ENCODE assay signal across 8 cellular contexts in genomic region chr4:83582289-83582756, GRCh38. TPM values are rescaled to one million over a fixed set of nuclear protein-coding genes. Genes with fewer than 3 reads are reported as not detected.
DNase-seq lines count a peak whose midpoint lies in the region; ATAC-seq, FAIRE-seq and TF ChIP-seq lines count a peak whose summit lies in the region.

No MANE protein-coding gene starts in this region.

- H4K20me1 ChIP-seq in K562 (replicated peaks; ENCODE audit: control insufficient read depth, insufficient read depth, low read length) (no peaks in the 10 kb centered on the region), smooth muscle cell (ENCODE audit: low read depth) (no peaks in the 10 kb centered on the region)

- H3F3A ChIP-seq in smooth muscle cell (ENCODE audit: low read depth): no peaks in the 10 kb centered on the region

- H2AFZ ChIP-seq in K562 (ENCODE audit: low read depth, low read length) (no peak overlapping the region), smooth muscle cell (ENCODE audit: low read depth) (no peak overlapping the region)

- H3K9me3 ChIP-seq in K562 (replicated peaks; ENCODE audit: control insufficient read depth, insufficient read depth, low read depth, low read length): no peaks in the 10 kb centered on the region
- H3K9me3 ChIP-seq in smooth muscle cell (replicated peaks; ENCODE audit: low read depth): no peaks in the 10 kb centered on the region

- DNase-seq in COR-L47 (lab: John Stamatoyannopoulos, UW) (peak; percentile 84), LoVo (ENCODE audit: low spot score) (peak; percentile 53), K562 (ENCODE audit: extremely low read depth in 1 of 4, low spot score in 3 of 4) (no peak), midbrain (lab: John Stamatoyannopoulos, UW) (peak; percentile 24), smooth muscle cell (lab: John Stamatoyannopoulos, UW; ENCODE audit: unreplicated experiment) (no peak), HFFc6 (no peak), hepatic stellate cell (ENCODE audit: low spot score) (no peak)

- H3K4me2 ChIP-seq in K562 (ENCODE audit: insufficient read depth, low read length) (no peak overlapping the region), smooth muscle cell (no peak overlapping the region)

- H3K4me1 Mint-ChIP-seq in HFFc6 (ENCODE audit: low read depth): no peaks in the 10 kb centered on the region

- ATAC-seq in GM19463 (IDR thresholded peaks at IDR 0.05; ENCODE audit: unreplicated experiment) (peak; percentile 65), K562 (peak; percentile 61)

- FAIRE-seq in K562 (lab: Jason Lieb, UNC): no peak

- TF ChIP-seq CTCF in K562 (IDR thresholded peaks at IDR 0.05 in 2 of 3, conservative IDR thresholded peaks at IDR 0.05 in 1 of 3; ENCODE audit: insufficient read depth in 2 of 3, low read depth in 1 of 3, low read length in 3 of 3): peak in 2 of 3 experiments; percentile 14 to 41; a peak in 2 of 6 replicates
- TF ChIP-seq CTCF in smooth muscle cell (IDR thresholded peaks at IDR 0.05; ENCODE audit: borderline replicate concordance, insufficient read depth, poor library complexity, severe bottlenecking): no peak
- no peak for TF ChIP-seq CTCF in HFFc6 (IDR thresholded peaks at IDR 0.05)

- H3K4me3 Mint-ChIP-seq in HFFc6: no peak overlapping the region

- no peaks in the 10 kb centered on the region for H3K9me1 ChIP-seq in K562 (ENCODE audit: control insufficient read depth, insufficient read depth, low read length)

- no peak for TF ChIP-seq EP300 in K562 (IDR thresholded peaks at IDR 0.05; ENCODE audit: low read length)

- no peaks in the 10 kb centered on the region for H3K9me3 Mint-ChIP-seq in HFFc6

- H3K4me1 ChIP-seq in K562 (replicated peaks in 1 of 2; ENCODE audit: control insufficient read depth in 2 of 2, insufficient read depth in 2 of 2, low read length in 2 of 2) (peaks cover 0 to 8% of the 10 kb centered on the region in 2 experiments; a peak in 2 of 5 replicates), smooth muscle cell (ENCODE audit: low read depth) (no peaks in the 10 kb centered on the region)

- no peaks in the 10 kb centered on the region for H3K36me3 Mint-ChIP-seq in HFFc6 (ENCODE audit: low read depth)

- BruUV-seq in K562 (replicated peaks; lab: Mats Ljungman, UMichigan): no TSS peak

- POLR2A ChIA-PET in K562 (lab: Yijun Ruan, JAX): interaction anchor here (1.1 kb wide), 1 partner anchor 12 kb away, joined by 3 read pairs; no protein-coding TSS in a partner anchor

- intact Hi-C loops in K562 (cut with micrococcal nuclease): no loop called here

- H3K27me3 ChIP-seq in K562 (ENCODE audit: control insufficient read depth in 2 of 2, insufficient read depth in 2 of 2, low read length in 2 of 2): no peaks in the 10 kb centered on the region
- no peaks in the 10 kb centered on the region for H3K27me3 ChIP-seq in smooth muscle cell (ENCODE audit: low read depth)

- no peak overlapping the region for H3K9ac ChIP-seq in K562 (ENCODE audit: insufficient read depth in 1 of 2, low read depth in 2 of 2, low read length in 2 of 2)
- H3K9ac ChIP-seq in smooth muscle cell (ENCODE audit: low read depth): no peak overlapping the region

- H3K4me3 ChIP-seq in K562 (no peak overlapping the region), smooth muscle cell (no peak overlapping the region)

- no peak overlapping the region for H3K27ac ChIP-seq in K562 (ENCODE audit: extremely low read depth, low read depth, low read length)
- no peak overlapping the region for H3K27ac ChIP-seq in smooth muscle cell (ENCODE audit: low read depth)

- H3K27me3 Mint-ChIP-seq in HFFc6 (ENCODE audit: insufficient read depth): no peaks in the 10 kb centered on the region

- H3K36me3 ChIP-seq in K562 (ENCODE audit: control insufficient read depth, insufficient read depth, low read length) (no peaks in the 10 kb centered on the region), smooth muscle cell (ENCODE audit: low read depth) (no peaks in the 10 kb centered on the region)

- H3K27ac Mint-ChIP-seq in HFFc6: no peak overlapping the region

- 47% methylated on average over 7 of the region's 7 CpGs for WGBS in K562 (ENCODE audit: insufficient coverage, low coverage, missing lambda C conversion rate)
- 86% methylated on average over 7 of the region's 7 CpGs for WGBS in smooth muscle cell (ENCODE audit: low lambda C conversion rate)

- CTCF ChIA-PET in K562 (lab: Yijun Ruan, JAX; ENCODE audit: low intra/inter-chr PET ratio): no interaction called here

- TF ChIP-seq POLR2A in K562 (conservative IDR thresholded peaks at IDR 0.05): no peak

- in situ Hi-C loops in K562 (cut with MboI): no loop called here

- peak in 1 of 2 experiments; percentile 38; a peak in 2 of 4 replicates for TF ChIP-seq RAD21 in K562 (CRISPR knock-in tag; conservative IDR thresholded peaks at IDR 0.05 in 1 of 2, IDR thresholded peaks at IDR 0.05 in 1 of 2)

- H3K79me2 ChIP-seq in K562 (ENCODE audit: control insufficient read depth, insufficient read depth, low read length): no peaks in the 10 kb centered on the region
- H3K79me2 ChIP-seq in smooth muscle cell (ENCODE audit: low read depth): no peaks in the 10 kb centered on the region

TF ChIP-seq in K562, 482 proteins besides CTCF, POLR2A, EP300 and RAD21 (continues in another document):
- TF ChIP-seq ZBTB49 (CRISPR knock-in tag; IDR thresholded peaks at IDR 0.05; ENCODE audit: borderline replicate concordance) (no peak), ZNF584 (CRISPR knock-in tag; IDR thresholded peaks at IDR 0.05; ENCODE audit: low read depth) (no peak), E4F1 (CRISPR knock-in tag; IDR thresholded peaks at IDR 0.05; ENCODE audit: borderline replicate concordance) (no peak), OTX1 (CRISPR knock-in tag; IDR thresholded peaks at IDR 0.05) (no peak), STAT5B (CRISPR knock-in tag; IDR thresholded peaks at IDR 0.05) (no peak), BCL6 (CRISPR knock-in tag; IDR thresholded peaks at IDR 0.05) (no peak)

RNA-seq across cellular contexts. Expression of gene GPAT3, which starts 46.4 kb away (rescaled TPM):
- total RNA-seq in K562 (2011; cell fraction: chromatin; rRNA removed; ENCODE audit: low replicate concordance): 17.1 and 23.6 TPM in 2 replicates
- 15.7 and 18.8 TPM in 2 replicates for total RNA-seq in K562 (2011; cell fraction: nucleolus; rRNA removed)
- 17.5 and 23.5 TPM in 2 replicates for total RNA-seq in K562 (2011; cell fraction: nucleoplasm; rRNA removed)
- 7.9 and 14.0 TPM in 2 replicates for total RNA-seq in K562 (2014; rRNA removed)
- total RNA-seq in K562 (2014; rRNA removed; fragmentation: Illumina TruSeq; extraction: Trizol): 15.1 and 18.8 TPM in 2 replicates
- total RNA-seq in K562 (2015; rRNA removed; fragmentation: Illumina TruSeq; extraction: Trizol): 16.1 and 17.0 TPM in 2 replicates
- 14.9 and 15.0 TPM in 2 replicates for total RNA-seq in K562 (2021)
- polyA plus RNA-seq in K562 (2011; rRNA removed): 12.8 and 14.0 TPM in 2 replicates
- 9.0 and 11.3 TPM in 2 replicates for polyA plus RNA-seq in K562 (2011; cell fraction: cytosol; rRNA removed)
- 6.7 and 10.4 TPM in 2 replicates for polyA plus RNA-seq in K562 (2011; cell fraction: nucleus; rRNA removed)
- polyA plus RNA-seq in K562 (2012): 14.1 and 29.3 TPM in 2 replicates
- 12.0 and 12.3 TPM in 2 replicates for polyA plus RNA-seq in K562 (2014; fragmentation: Illumina TruSeq; extraction: Trizol)
- polyA plus RNA-seq in K562 (2014; fragmentation: Nextera tagmentation; extraction: Ambion mirVana): 1 to 10 TPM; 4.1 to 7.2 TPM
- polyA plus RNA-seq in K562 (2014; rRNA removed): 9.4 and 13.1 TPM in 2 replicates
- polyA minus RNA-seq in K562 (2011; rRNA and poly(A)+ RNA removed): 11.0 and 12.6 TPM in 2 replicates
- 5.2 and 5.6 TPM in 2 replicates for polyA minus RNA-seq in K562 (2011; cell fraction: cytosol; rRNA and poly(A)+ RNA removed)
- 3.5 and 5.6 TPM in 2 replicates for polyA minus RNA-seq in K562 (2011; cell fraction: nucleus; rRNA and poly(A)+ RNA removed)
- 0.27 and 0.31 TPM in 2 replicates for total RNA-seq in smooth muscle cell
- 0.67 and 1.1 TPM in 2 replicates for polyA plus RNA-seq in smooth muscle cell
- 1 to 10 TPM in 1 of 6 experiments, under 1 TPM in 5; 0.51 to 1.8 (median 0.79) TPM for total RNA-seq in HFFc6 (2021; fragmentation: NEBNext Ultra II Directional; extraction: Animal tissue kit (Norgen Biotek cat#: 25700))

Comparison
In these comparisons a context has a peak if more than half of its experiments do, and no peak if none do; other contexts are left out.
1. DNase-seq: peak in COR-L47 (single experiment), LoVo (single experiment) and midbrain (single experiment); none in K562 (0 of 4), smooth muscle cell (single experiment), HFFc6 (single experiment) and hepatic stellate cell (single experiment).
2. CTCF ChIP-seq: peak in K562 (2 of 3); none in smooth muscle cell (single experiment) and HFFc6 (single experiment).